1 cellular context compared by ENCODE assay signal in genomic region chr4:122922877-122923511, GRCh38.
TF ChIP-seq lines count a peak whose summit lies in the region.

No MANE protein-coding gene starts in this region.

TF ChIP-seq in GM12878, 131 proteins besides CTCF, POLR2A, EP300 and RAD21 (continued from another document and continues in another):
- TF ChIP-seq RELB (IDR thresholded peaks at IDR 0.05; ENCODE audit: low read depth) (peak; percentile 81), NBN (IDR thresholded peaks at IDR 0.05) (peak; percentile 75; the same call in 1 of the 2 replicates), ATF7 (IDR thresholded peaks at IDR 0.05; ENCODE audit: low read depth) (peak; percentile 21; the same call in 1 of the 2 replicates), ZNF274 (IDR thresholded peaks at IDR 0.05; ENCODE audit: insufficient read depth, insufficient read length) (no peak), TARDBP (IDR thresholded peaks at IDR 0.05; ENCODE audit: borderline replicate concordance) (0 out of 2 replicates have a peak, but pooled peaks have one; percentile 19), HDGF (IDR thresholded peaks at IDR 0.05) (no peak), NR2F1 (conservative IDR thresholded peaks at IDR 0.05) (peak; percentile 18; the same call in 1 of the 2 replicates), DPF2 (IDR thresholded peaks at IDR 0.05) (no peak), ELK1 (IDR thresholded peaks at IDR 0.05; ENCODE audit: low read depth, low read length) (0 out of 2 replicates have a peak, but pooled peaks have one; percentile 42), CBX3 (IDR thresholded peaks at IDR 0.05; ENCODE audit: borderline replicate concordance, low read depth) (no peak), CREM (IDR thresholded peaks at IDR 0.05; ENCODE audit: low read depth) (peak; percentile 53), RCOR1 (conservative IDR thresholded peaks at IDR 0.05; ENCODE audit: low read depth, low read length) (no peak), BCL3 (IDR thresholded peaks at IDR 0.05; ENCODE audit: borderline replicate concordance, insufficient read depth, low read depth, low read length, poor library complexity, severe bottlenecking) (no peak), CBFB (IDR thresholded peaks at IDR 0.05; ENCODE audit: low read depth) (no peak), MTA2 (IDR thresholded peaks at IDR 0.05; ENCODE audit: low read depth) (peak; percentile 85), RAD51 (IDR thresholded peaks at IDR 0.05) (no peak), SPI1 (IDR thresholded peaks at IDR 0.05; ENCODE audit: borderline replicate concordance, insufficient read depth, low read depth, low read length) (0 out of 2 replicates have a peak, but pooled peaks have one; percentile 2), CREB1 (IDR thresholded peaks at IDR 0.05; ENCODE audit: low read depth) (peak; percentile 75), ZBTB33 (IDR thresholded peaks at IDR 0.05) (no peak), RB1 (IDR thresholded peaks at IDR 0.05; ENCODE audit: borderline replicate concordance) (peak; percentile 64; the same call in 1 of the 2 replicates), NR2C1 (IDR thresholded peaks at IDR 0.05) (peak; percentile 98), NR2C2 (IDR thresholded peaks at IDR 0.05; ENCODE audit: borderline replicate concordance, control insufficient read depth, insufficient read length, low read depth) (peak; percentile 89), E2F4 (IDR thresholded peaks at IDR 0.05; ENCODE audit: low read depth, low read length) (peak; percentile 82), TBL1XR1 (IDR thresholded peaks at IDR 0.05; ENCODE audit: low read depth, low read length) (peak; percentile 87; the same call in 1 of the 2 replicates), TAF1 (IDR thresholded peaks at IDR 0.05; ENCODE audit: borderline replicate concordance, low read depth, low read length) (peak; percentile 78; the same call in 1 of the 2 replicates), HSF1 (IDR thresholded peaks at IDR 0.05; ENCODE audit: low read depth, low read length) (no peak), HCFC1 (IDR thresholded peaks at IDR 0.05; ENCODE audit: low read length) (peak; percentile 69), MTA3 (IDR thresholded peaks at IDR 0.05; ENCODE audit: borderline replicate concordance, low read length) (no peak), ZNF687 (IDR thresholded peaks at IDR 0.05) (peak; percentile 78), IKZF2 (IDR thresholded peaks at IDR 0.05) (no peak), STAT1 (conservative IDR thresholded peaks at IDR 0.05) (no peak; the same call in 1 of the 2 replicates), BHLHE40 (IDR thresholded peaks at IDR 0.05; ENCODE audit: borderline replicate concordance in 1 of 2, low read depth in 2 of 2, low read length in 1 of 2) (no peak), E2F8 (IDR thresholded peaks at IDR 0.05; ENCODE audit: low read depth, partially characterized antibody) (peak; percentile 28), ASH2L (IDR thresholded peaks at IDR 0.05; ENCODE audit: borderline replicate concordance, low read depth) (peak; percentile 31; the same call in 1 of the 2 replicates), NKRF (conservative IDR thresholded peaks at IDR 0.05) (peak; percentile 97), SREBF1 (IDR thresholded peaks at IDR 0.05; ENCODE audit: low read length) (0 out of 2 replicates have a peak, but pooled peaks have one; percentile 31), EGR1 (IDR thresholded peaks at IDR 0.05; ENCODE audit: borderline replicate concordance in 1 of 2, low read depth in 2 of 2, low read length in 2 of 2) (peak in 1 of 2 experiments; percentile 71; a peak in 2 of 3 replicates), ZSCAN29 (IDR thresholded peaks at IDR 0.05) (0 out of 2 replicates have a peak, but pooled peaks have one; percentile 5), MYB (IDR thresholded peaks at IDR 0.05; ENCODE audit: borderline replicate concordance, low read depth, low read length) (no peak), SRF (IDR thresholded peaks at IDR 0.05; ENCODE audit: low read depth in 2 of 2, low read length in 2 of 2) (peak in 1 of 2 experiments; percentile 84; a peak in 2 of 4 replicates), TCF3 (IDR thresholded peaks at IDR 0.05; ENCODE audit: borderline replicate concordance, insufficient read depth, low read depth, low read length) (no peak), POU2F2 (IDR thresholded peaks at IDR 0.05; ENCODE audit: borderline replicate concordance, low read depth, low read length) (peak; percentile 14; the same call in 1 of the 3 replicates), MXI1 (IDR thresholded peaks at IDR 0.05; ENCODE audit: low read depth, low read length) (peak; percentile 90), POLR2AphosphoS5 (IDR thresholded peaks at IDR 0.05; ENCODE audit: low read length) (peak; percentile 53; the same call in 1 of the 2 replicates), HDAC2 (IDR thresholded peaks at IDR 0.05) (no peak), CBX5 (IDR thresholded peaks at IDR 0.05; ENCODE audit: low read depth) (0 out of 2 replicates have a peak, but pooled peaks have one; percentile 39), FOXM1 (IDR thresholded peaks at IDR 0.05; ENCODE audit: low read depth, low read length) (peak; percentile 37), KAT2A (conservative IDR thresholded peaks at IDR 0.05; ENCODE audit: control insufficient read depth, low read depth, low read length) (no peak)
